Comparison of ENCODE assay signal across 1 cellular context in genomic region chr2:204282525-204282924, GRCh38.
TF ChIP-seq lines count a peak whose summit lies in the region.

No MANE protein-coding gene starts in this region.

TF ChIP-seq in SK-N-SH, 30 proteins besides CTCF, POLR2A, EP300 and RAD21 (continued from another document):
- TF ChIP-seq IRF3 (IDR thresholded peaks at IDR 0.05; ENCODE audit: low read depth, low read length): no peak
- TF ChIP-seq SMC3 (IDR thresholded peaks at IDR 0.05; ENCODE audit: low read depth, low read length): no peak
- TF ChIP-seq FOSL2 (IDR thresholded peaks at IDR 0.05; ENCODE audit: borderline replicate concordance, low read depth): no peak
- no peak for TF ChIP-seq TEAD4 (IDR thresholded peaks at IDR 0.05; ENCODE audit: borderline replicate concordance, insufficient read depth)
- no peak for TF ChIP-seq REST (IDR thresholded peaks at IDR 0.05; ENCODE audit: low read depth, low read length)
- TF ChIP-seq USF1 (IDR thresholded peaks at IDR 0.05; ENCODE audit: borderline replicate concordance, low read depth): no peak
- TF ChIP-seq GABPA (IDR thresholded peaks at IDR 0.05; ENCODE audit: low read depth): no peak
